ENCODE assay signal across 8 cellular contexts in the genomic region with DNA sequence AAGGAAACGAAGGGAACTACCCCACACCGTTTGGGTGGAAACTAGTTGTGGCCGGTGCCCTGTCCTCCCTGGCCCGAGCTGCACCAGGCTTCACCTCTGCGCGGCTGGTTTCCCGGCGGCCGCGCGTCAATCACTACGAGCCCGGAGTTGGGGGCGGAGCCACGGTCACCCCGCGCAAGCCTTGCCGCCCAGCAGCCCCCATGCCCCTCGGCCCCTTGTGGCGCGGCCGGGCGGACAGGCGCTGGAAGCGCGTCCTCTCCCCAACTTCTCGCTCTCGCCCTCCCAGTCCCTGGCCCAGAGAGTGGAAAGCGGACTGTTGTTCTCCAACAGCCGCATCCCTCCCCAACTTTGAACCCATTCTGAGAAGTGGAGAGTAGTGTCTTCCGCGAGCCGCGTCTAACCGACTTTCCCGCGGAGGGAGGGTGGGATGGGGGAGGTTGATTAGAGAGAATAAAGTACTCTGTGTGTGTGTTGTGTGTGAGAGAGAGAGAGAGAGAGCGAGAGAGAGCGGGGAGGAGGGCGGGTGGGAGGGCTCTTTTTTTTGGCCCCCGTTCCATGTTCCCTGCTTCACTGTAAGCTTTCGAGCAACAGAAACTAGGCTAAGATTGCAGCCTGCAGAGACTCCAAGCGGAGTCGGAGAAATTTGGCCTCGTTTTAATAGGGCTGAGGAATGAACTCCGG. TPM values are rescaled to one million over a fixed set of nuclear protein-coding genes. Genes with fewer than 3 reads are reported as not detected.
DNase-seq lines count a peak whose midpoint lies in the region; ATAC-seq and TF ChIP-seq lines count a peak whose summit lies in the region.

No MANE protein-coding gene starts in this region.

- peaks cover 0 to 11% of the 10 kb centered on the region in 2 donors for H3K4me1 ChIP-seq in right atrium auricular region

- intact Hi-C loops in posterior vena cava (cut with DNase I), result loop anchor here in 1 of 2 donors (10.0 kb wide), 1 partner anchor 217 kb away; no protein-coding TSS in a partner anchor

- H3K27me3 ChIP-seq in right atrium auricular region, result peaks cover 0 to 1% of the 10 kb centered on the region in 2 donors

- no peaks in the 10 kb centered on the region for H3K36me3 ChIP-seq in right atrium auricular region

- no peaks in the 10 kb centered on the region for H3K9me3 ChIP-seq in right atrium auricular region

- peak; percentile 67 for ATAC-seq in GM18502 (IDR thresholded peaks at IDR 0.05; ENCODE audit: poor library complexity, unreplicated experiment)
- ATAC-seq in HG03064 (IDR thresholded peaks at IDR 0.05; ENCODE audit: low read depth, unreplicated experiment), result peak; percentile 46

- TF ChIP-seq CTCF in right atrium auricular region (IDR thresholded peaks at IDR 0.05), result no peak

- peak overlapping the region; percentile 92 to 95 for H3K27ac ChIP-seq in right atrium auricular region

- DNase-seq in AG08395 (ENCODE audit: low spot score) (peak; percentile 71), NCI-H524 (lab: John Stamatoyannopoulos, UW) (peak; percentile 72 to 79), amniotic stem cell (lab: John Stamatoyannopoulos, UW) (peak; percentile 70), right atrium auricular region (ENCODE audit: low spot score) (peak; percentile 81), posterior vena cava (ENCODE audit: low spot score) (peak; percentile 92), foreskin melanocyte (no peak)

- H3K4me3 ChIP-seq in right atrium auricular region, result peak overlapping the region; percentile 58 to 73

RNA-seq across cellular contexts. Expression of a gene that starts 1.4 kb away (rescaled TPM):
- total RNA-seq in right atrium auricular region (10 to 100 TPM; 24.3 to 29.8 TPM), posterior vena cava (10 to 100 TPM; 54.0 to 55.2 TPM)
